ENCODE assay signal across 2 cellular contexts in the genomic region with DNA sequence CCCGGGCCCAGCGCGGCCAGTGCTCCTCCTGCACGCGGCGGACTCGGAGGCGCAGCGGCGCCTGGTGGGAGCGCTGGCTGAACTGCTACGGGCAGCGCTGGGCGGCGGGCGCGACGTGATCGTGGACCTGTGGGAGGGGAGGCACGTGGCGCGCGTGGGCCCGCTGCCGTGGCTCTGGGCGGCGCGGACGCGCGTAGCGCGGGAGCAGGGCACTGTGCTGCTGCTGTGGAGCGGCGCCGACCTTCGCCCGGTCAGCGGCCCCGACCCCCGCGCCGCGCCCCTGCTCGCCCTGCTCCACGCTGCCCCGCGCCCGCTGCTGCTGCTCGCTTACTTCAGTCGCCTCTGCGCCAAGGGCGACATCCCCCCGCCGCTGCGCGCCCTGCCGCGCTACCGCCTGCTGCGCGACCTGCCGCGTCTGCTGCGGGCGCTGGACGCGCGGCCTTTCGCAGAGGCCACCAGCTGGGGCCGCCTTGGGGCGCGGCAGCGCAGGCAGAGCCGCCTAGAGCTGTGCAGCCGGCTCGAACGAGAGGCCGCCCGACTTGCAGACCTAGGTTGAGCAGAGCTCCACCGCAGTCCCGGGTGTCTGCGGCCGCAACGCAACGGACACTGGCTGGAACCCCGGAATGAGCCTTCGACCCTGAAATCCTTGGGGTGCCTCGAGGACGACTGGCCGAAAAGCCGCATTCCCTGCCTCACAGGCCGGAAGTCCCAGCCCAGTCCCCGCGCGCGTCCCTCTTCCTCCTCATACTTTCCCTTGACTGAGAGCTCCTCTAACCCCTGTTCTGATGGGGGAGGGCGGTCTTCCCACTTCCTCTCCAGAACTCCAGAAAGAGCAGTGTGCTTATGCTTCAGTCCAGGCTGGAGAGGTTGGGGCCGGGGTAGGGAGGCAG.
A peak's percentile ranks its signal among the peaks of the same experiment; 100 is the strongest.
TF ChIP-seq lines count a peak whose summit lies in the region.

No MANE protein-coding gene starts in this region.

TF ChIP-seq in GM23338, 12 proteins besides CTCF, POLR2A, EP300 and RAD21:
- no peak for TF ChIP-seq EZH2phosphoT487 (IDR thresholded peaks at IDR 0.05; ENCODE audit: unreplicated experiment)
- no peak for TF ChIP-seq EZH2 (IDR thresholded peaks at IDR 0.05; ENCODE audit: low read depth, unreplicated experiment)
- TF ChIP-seq, protein P1, sequence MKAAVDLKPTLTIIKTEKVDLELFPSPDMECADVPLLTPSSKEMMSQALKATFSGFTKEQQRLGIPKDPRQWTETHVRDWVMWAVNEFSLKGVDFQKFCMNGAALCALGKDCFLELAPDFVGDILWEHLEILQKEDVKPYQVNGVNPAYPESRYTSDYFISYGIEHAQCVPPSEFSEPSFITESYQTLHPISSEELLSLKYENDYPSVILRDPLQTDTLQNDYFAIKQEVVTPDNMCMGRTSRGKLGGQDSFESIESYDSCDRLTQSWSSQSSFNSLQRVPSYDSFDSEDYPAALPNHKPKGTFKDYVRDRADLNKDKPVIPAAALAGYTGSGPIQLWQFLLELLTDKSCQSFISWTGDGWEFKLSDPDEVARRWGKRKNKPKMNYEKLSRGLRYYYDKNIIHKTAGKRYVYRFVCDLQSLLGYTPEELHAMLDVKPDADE (IDR thresholded peaks at IDR 0.05), result peak; percentile 55; the same call in 1 of the 2 replicates
- TF ChIP-seq POLR2AphosphoS5 (IDR thresholded peaks at IDR 0.05; ENCODE audit: low read depth), result peak; percentile 75; the same call in 1 of the 2 replicates
- no peak for TF ChIP-seq NANOG (IDR thresholded peaks at IDR 0.05; ENCODE audit: borderline replicate concordance)
TF ChIP-seq in GM23338: peak in this region for 2.

TF ChIP-seq in GM12878, 131 proteins besides CTCF, POLR2A, EP300 and RAD21:
- TF ChIP-seq LARP7 (IDR thresholded peaks at IDR 0.05) (peak; percentile 92), SPI1 (IDR thresholded peaks at IDR 0.05; ENCODE audit: borderline replicate concordance, insufficient read depth, low read depth, low read length) (peak; percentile 29; the same call in 1 of the 2 replicates), RBBP5 (conservative IDR thresholded peaks at IDR 0.05) (no peak), DPF2 (IDR thresholded peaks at IDR 0.05) (peak; percentile 77), IKZF1 (conservative IDR thresholded peaks at IDR 0.05) (peak; percentile 69), RB1 (IDR thresholded peaks at IDR 0.05; ENCODE audit: borderline replicate concordance) (peak; percentile 69; the same call in 1 of the 2 replicates), HDAC6 (IDR thresholded peaks at IDR 0.05; ENCODE audit: unreplicated experiment) (peak; percentile 52), ZNF217 (IDR thresholded peaks at IDR 0.05) (0 out of 2 replicates have a peak, but pooled peaks have one; percentile 39), SMARCA5 (IDR thresholded peaks at IDR 0.05) (peak; percentile 78; the same call in 1 of the 2 replicates), ZNF207 (IDR thresholded peaks at IDR 0.05; ENCODE audit: borderline replicate concordance) (0 out of 2 replicates have a peak, but pooled peaks have one; percentile 21), GATAD2B (conservative IDR thresholded peaks at IDR 0.05; ENCODE audit: low read depth) (peak; percentile 98), CREB1 (IDR thresholded peaks at IDR 0.05; ENCODE audit: low read depth) (no peak), PAX5 (IDR thresholded peaks at IDR 0.05; ENCODE audit: borderline replicate concordance, low read depth, low read length) (no peak), CHD2 (IDR thresholded peaks at IDR 0.05; ENCODE audit: borderline replicate concordance, low read depth, low read length) (no peak), IKZF2 (IDR thresholded peaks at IDR 0.05) (peak; percentile 20 to 32; a peak in 2 of 4 replicates), BMI1 (IDR thresholded peaks at IDR 0.05; ENCODE audit: borderline replicate concordance) (no peak), BACH1 (IDR thresholded peaks at IDR 0.05; ENCODE audit: borderline replicate concordance) (peak; percentile 95), BHLHE40 (IDR thresholded peaks at IDR 0.05; ENCODE audit: borderline replicate concordance in 1 of 2, low read depth in 2 of 2, low read length in 1 of 2) (peak; percentile 40 to 89; a peak in 3 of 4 replicates), SMAD1 (IDR thresholded peaks at IDR 0.05; ENCODE audit: low read depth, partially characterized antibody) (no peak)
- TF ChIP-seq, protein P2, sequence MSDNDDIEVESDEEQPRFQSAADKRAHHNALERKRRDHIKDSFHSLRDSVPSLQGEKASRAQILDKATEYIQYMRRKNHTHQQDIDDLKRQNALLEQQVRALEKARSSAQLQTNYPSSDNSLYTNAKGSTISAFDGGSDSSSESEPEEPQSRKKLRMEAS (IDR thresholded peaks at IDR 0.05; ENCODE audit: low read depth, low read length), result peak; percentile 44; the same call in 1 of the 2 replicates
- TF ChIP-seq, protein P3, sequence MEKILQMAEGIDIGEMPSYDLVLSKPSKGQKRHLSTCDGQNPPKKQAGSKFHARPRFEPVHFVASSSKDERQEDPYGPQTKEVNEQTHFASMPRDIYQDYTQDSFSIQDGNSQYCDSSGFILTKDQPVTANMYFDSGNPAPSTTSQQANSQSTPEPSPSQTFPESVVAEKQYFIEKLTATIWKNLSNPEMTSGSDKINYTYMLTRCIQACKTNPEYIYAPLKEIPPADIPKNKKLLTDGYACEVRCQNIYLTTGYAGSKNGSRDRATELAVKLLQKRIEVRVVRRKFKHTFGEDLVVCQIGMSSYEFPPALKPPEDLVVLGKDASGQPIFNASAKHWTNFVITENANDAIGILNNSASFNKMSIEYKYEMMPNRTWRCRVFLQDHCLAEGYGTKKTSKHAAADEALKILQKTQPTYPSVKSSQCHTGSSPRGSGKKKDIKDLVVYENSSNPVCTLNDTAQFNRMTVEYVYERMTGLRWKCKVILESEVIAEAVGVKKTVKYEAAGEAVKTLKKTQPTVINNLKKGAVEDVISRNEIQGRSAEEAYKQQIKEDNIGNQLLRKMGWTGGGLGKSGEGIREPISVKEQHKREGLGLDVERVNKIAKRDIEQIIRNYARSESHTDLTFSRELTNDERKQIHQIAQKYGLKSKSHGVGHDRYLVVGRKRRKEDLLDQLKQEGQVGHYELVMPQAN (conservative IDR thresholded peaks at IDR 0.05), result 0 out of 2 replicates have a peak, but pooled peaks have one; percentile 36
- TF ChIP-seq, protein P4, sequence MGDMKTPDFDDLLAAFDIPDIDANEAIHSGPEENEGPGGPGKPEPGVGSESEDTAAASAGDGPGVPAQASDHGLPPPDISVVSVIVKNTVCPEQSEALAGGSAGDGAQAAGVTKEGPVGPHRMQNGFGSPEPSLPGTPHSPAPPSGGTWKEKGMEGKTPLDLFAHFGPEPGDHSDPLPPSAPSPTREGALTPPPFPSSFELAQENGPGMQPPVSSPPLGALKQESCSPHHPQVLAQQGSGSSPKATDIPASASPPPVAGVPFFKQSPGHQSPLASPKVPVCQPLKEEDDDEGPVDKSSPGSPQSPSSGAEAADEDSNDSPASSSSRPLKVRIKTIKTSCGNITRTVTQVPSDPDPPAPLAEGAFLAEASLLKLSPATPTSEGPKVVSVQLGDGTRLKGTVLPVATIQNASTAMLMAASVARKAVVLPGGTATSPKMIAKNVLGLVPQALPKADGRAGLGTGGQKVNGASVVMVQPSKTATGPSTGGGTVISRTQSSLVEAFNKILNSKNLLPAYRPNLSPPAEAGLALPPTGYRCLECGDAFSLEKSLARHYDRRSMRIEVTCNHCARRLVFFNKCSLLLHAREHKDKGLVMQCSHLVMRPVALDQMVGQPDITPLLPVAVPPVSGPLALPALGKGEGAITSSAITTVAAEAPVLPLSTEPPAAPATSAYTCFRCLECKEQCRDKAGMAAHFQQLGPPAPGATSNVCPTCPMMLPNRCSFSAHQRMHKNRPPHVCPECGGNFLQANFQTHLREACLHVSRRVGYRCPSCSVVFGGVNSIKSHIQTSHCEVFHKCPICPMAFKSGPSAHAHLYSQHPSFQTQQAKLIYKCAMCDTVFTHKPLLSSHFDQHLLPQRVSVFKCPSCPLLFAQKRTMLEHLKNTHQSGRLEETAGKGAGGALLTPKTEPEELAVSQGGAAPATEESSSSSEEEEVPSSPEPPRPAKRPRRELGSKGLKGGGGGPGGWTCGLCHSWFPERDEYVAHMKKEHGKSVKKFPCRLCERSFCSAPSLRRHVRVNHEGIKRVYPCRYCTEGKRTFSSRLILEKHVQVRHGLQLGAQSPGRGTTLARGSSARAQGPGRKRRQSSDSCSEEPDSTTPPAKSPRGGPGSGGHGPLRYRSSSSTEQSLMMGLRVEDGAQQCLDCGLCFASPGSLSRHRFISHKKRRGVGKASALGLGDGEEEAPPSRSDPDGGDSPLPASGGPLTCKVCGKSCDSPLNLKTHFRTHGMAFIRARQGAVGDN (IDR thresholded peaks at IDR 0.05), result peak; percentile 89
